13 cellular contexts compared by ENCODE assay signal in the genomic region with DNA sequence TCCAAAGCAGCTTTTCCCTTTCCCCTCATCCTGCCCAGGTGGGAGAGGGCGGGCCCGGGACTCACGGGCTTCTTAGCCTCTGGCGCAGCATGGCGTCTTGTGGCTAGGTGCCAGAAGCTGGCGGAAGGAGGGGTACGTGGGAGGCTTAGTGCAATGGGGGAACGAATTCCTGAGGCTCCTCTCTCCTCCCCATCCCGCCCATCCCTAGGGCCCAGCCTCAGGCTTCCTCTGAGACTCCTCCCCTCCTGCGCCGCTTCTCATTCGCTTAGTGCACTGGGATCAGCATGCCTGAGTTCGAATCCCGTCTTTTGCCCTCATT.
DNase-seq lines count a peak whose midpoint lies in the region; ATAC-seq and TF ChIP-seq lines count a peak whose summit lies in the region.
"Had no signal": no experiment of that assay in that cellular context is flagged by ENCODE, and none has a peak within 500 bp of the region (broad histone marks: within the 10 kb centered on the region; RNA-seq: fewer than 3 reads in every experiment).

No MANE protein-coding gene starts in this region.

- H3K36me3 ChIP-seq in Panc1 (ENCODE audit: control insufficient read depth, insufficient read depth, low read length) (no peaks in the 10 kb centered on the region), spleen (no peaks in the 10 kb centered on the region)
- no peaks in the 10 kb centered on the region for H3K36me3 ChIP-seq in CD8-positive, alpha-beta T cell (ENCODE audit: insufficient read depth, low read length)

- H3K4me3 ChIP-seq in Panc1 (ENCODE audit: low read depth in 2 of 2, low read length in 2 of 2) (no peak overlapping the region; a peak in 1 of 4 replicates), spleen (no peak overlapping the region)
- H3K4me3 ChIP-seq in CD8-positive, alpha-beta T cell (ENCODE audit: low read depth, low read length), result no peak overlapping the region
- H3K4me3 ChIP-seq: PC-9 had no signal

- no peaks in the 10 kb centered on the region for H3K9me3 Mint-ChIP-seq in CD8-positive, alpha-beta T cell
- H3K9me3 Mint-ChIP-seq: HFFc6 had no signal

- H3K27ac Mint-ChIP-seq in CD8-positive, alpha-beta T cell, result no peak overlapping the region
- H3K27ac Mint-ChIP-seq: CD8-positive, alpha-beta memory T cell; HFFc6 had no signal

- ATAC-seq in Panc1, result 0 out of 2 replicates have a peak, but pooled peaks have one; percentile 11
- no peak for ATAC-seq in HG02571 (IDR thresholded peaks at IDR 0.05; ENCODE audit: unreplicated experiment)
- ATAC-seq in CD8-positive, alpha-beta T cell, result no peak

- 66 to 81% (median 78%) methylated on average over 12 to 14 of the region's 14 CpGs for WGBS in spleen, 5 donors

- H3K4me1 Mint-ChIP-seq in CD8-positive, alpha-beta T cell (ENCODE audit: low read depth), result no peaks in the 10 kb centered on the region
- H3K4me1 Mint-ChIP-seq: CD8-positive, alpha-beta memory T cell had no signal

- no TSS peak for BruUV-seq in Panc1 (replicated peaks; lab: Mats Ljungman, UMichigan)

- CTCF ChIA-PET in Panc1 (lab: Charles Lee), result interaction anchor here (0.5 to 1.5 kb wide), 6 partner anchors 386 to 1900 kb away, joined by 3 to 8 read pairs (median 4); no protein-coding TSS in a partner anchor
- CTCF ChIA-PET in CD8-positive, alpha-beta T cell (lab: Charles Lee), result interaction anchor here (0.6 to 6.3 kb wide), 6 partner anchors 10 to 1554 kb away, joined by 3 to 72 read pairs (median 6); no protein-coding TSS in a partner anchor

- H3K27ac ChIP-seq in Panc1 (ENCODE audit: low read length) (no peak overlapping the region), spleen (peak overlapping the region in 5 of 8 donors; percentile 18 to 52 (median 33))
- H3K27ac ChIP-seq in CD8-positive, alpha-beta T cell (ENCODE audit: low read depth, low read length), result no peak overlapping the region
- H3K27ac ChIP-seq: PC-9 had no signal

- in situ Hi-C loops in Panc1 (cut with HindIII; ENCODE audit: low pct_unique_long_range_greater_than_20kb, low sequenced_read_pairs), result no loop called here

- H3K27me3 Mint-ChIP-seq in CD8-positive, alpha-beta T cell (ENCODE audit: low read depth), result peaks cover 35% of the 10 kb centered on the region

- H3K9me3 ChIP-seq in Panc1 (ENCODE audit: control insufficient read depth, insufficient read depth, low read depth, low read length) (no peaks in the 10 kb centered on the region), spleen (no peaks in the 10 kb centered on the region)
- no peaks in the 10 kb centered on the region for H3K9me3 ChIP-seq in CD8-positive, alpha-beta T cell (ENCODE audit: low read length)

- H3K36me3 Mint-ChIP-seq in CD8-positive, alpha-beta T cell, result no peaks in the 10 kb centered on the region
- H3K36me3 Mint-ChIP-seq: CD8-positive, alpha-beta memory T cell had no signal

- intact Hi-C loops in Panc1 (cut with micrococcal nuclease; ENCODE audit: unreplicated experiment), result no loop called here
- intact Hi-C loops in head of caudate nucleus (cut with DNase I), result no loop called here
- intact Hi-C loops in spleen (cut with DNase I; ENCODE audit: low total_unique reads), result no loop called here
- intact Hi-C loops in CD8-positive, alpha-beta T cell (cut with DNase I, micrococcal nuclease), result no loop called here

- H3K4me1 ChIP-seq in Panc1 (ENCODE audit: control insufficient read depth, insufficient read depth, low read length), result 0 out of 2 replicates have a peak, but pooled peaks cover 3% of the 10 kb centered on the region
- H3K4me1 ChIP-seq in spleen, result peaks cover 0 to 10% (median 0%) of the 10 kb centered on the region in 6 donors
- no peaks in the 10 kb centered on the region for H3K4me1 ChIP-seq in CD8-positive, alpha-beta T cell (ENCODE audit: insufficient read depth, low read length)

- POLR2A ChIA-PET in Panc1 (lab: Charles Lee), result interaction anchor here (0.6 kb wide), 1 partner anchor 660 kb away, joined by 3 read pairs; no protein-coding TSS in a partner anchor
- POLR2A ChIA-PET in CD8-positive, alpha-beta T cell (lab: Charles Lee), result no interaction called here

- no peak for TF ChIP-seq CTCF in Panc1 (IDR thresholded peaks at IDR 0.05)
- TF ChIP-seq CTCF in spleen (IDR thresholded peaks at IDR 0.05 in 8 of 11, conservative IDR thresholded peaks at IDR 0.05 in 3 of 11), result no peak
- TF ChIP-seq CTCF in CD8-positive, alpha-beta T cell (IDR thresholded peaks at IDR 0.05), result no peak

- TF ChIP-seq POLR2A in spleen (IDR thresholded peaks at IDR 0.05), result no peak

- H3K27me3 ChIP-seq in Panc1 (ENCODE audit: control insufficient read depth, insufficient read depth, low read length) (peaks cover 24% of the 10 kb centered on the region), spleen (replicated peaks in 1 of 7) (peaks cover 0 to 67% (median 6%) of the 10 kb centered on the region in 7 donors)
- H3K27me3 ChIP-seq in CD8-positive, alpha-beta T cell (ENCODE audit: insufficient read depth, low read length), result no peaks in the 10 kb centered on the region

- H3K4me3 Mint-ChIP-seq in CD8-positive, alpha-beta T cell, result no peak overlapping the region
- H3K4me3 Mint-ChIP-seq: CD8-positive, alpha-beta memory T cell; HFFc6 had no signal

- DNase-seq in Daoy (ENCODE audit: low read depth) (peak; percentile 80), Panc1 (ENCODE audit: low read depth, low spot score) (no peak), head of caudate nucleus (peak in 22 of 42 donors; percentile 24 to 73 (median 51)), spleen (peak; percentile 71), SHP77 (lab: John Stamatoyannopoulos, UW) (no peak), NCI-H1092 (lab: John Stamatoyannopoulos, UW) (no peak)
- DNase-seq in CD8-positive, alpha-beta T cell, result no peak
- DNase-seq: NCI-H187, NCI-H446 treated with DMSO at 0.1 percent for 48 hours had no signal

Comparison
In these comparisons a context has a peak if more than half of its experiments do, and no peak if none do; other contexts are left out.
1. DNase-seq: peak in Daoy (single experiment), head of caudate nucleus (22 of 42) and spleen (single experiment); none in Panc1 (single experiment), CD8-positive, alpha-beta T cell (0 of 7), SHP77 (0 of 2) and NCI-H1092 (single experiment).
2. H3K27ac ChIP-seq: peak in spleen (5 of 8); none in Panc1 (single experiment) and CD8-positive, alpha-beta T cell (single experiment).